In genomic region chr22:49031746-49032330, GRCh38 we compare ENCODE assay signal across 24 cellular contexts.
A peak's percentile ranks its signal among the peaks of the same experiment; 100 is the strongest.
DNase-seq lines count a peak whose midpoint lies in the region; ATAC-seq and TF ChIP-seq lines count a peak whose summit lies in the region.
"Had no signal": no experiment of that assay in that cellular context is flagged by ENCODE, and none has a peak within 500 bp of the region (broad histone marks: within the 10 kb centered on the region; RNA-seq: fewer than 3 reads in every experiment).

No MANE protein-coding gene starts in this region.

- H3K27ac ChIP-seq in neural cell (ENCODE audit: low read length) (no peak overlapping the region), spleen (no peak overlapping the region), aorta (ENCODE audit: low read depth in 1 of 2, low read length in 2 of 2) (no peak overlapping the region)
- H3K27ac ChIP-seq: A549; BLaER1 treated with 17β-estradiol and CSF1 and Interleukin-3, amounts not matched to agents 10 nM and 100 nM; GM23248 had no signal

- ATAC-seq in aorta (ENCODE audit: low FRiP score) (no peak), HG02678 (IDR thresholded peaks at IDR 0.05; ENCODE audit: unreplicated experiment) (no peak), omental fat pad (ENCODE audit: low FRiP score) (no peak)
- ATAC-seq: A549, GM12878 had no signal

- no peaks in the 10 kb centered on the region for H3F3A ChIP-seq in neural cell (ENCODE audit: insufficient read depth, low read length, poor library complexity, severe bottlenecking)

- H3K9me3 ChIP-seq in neural cell (ENCODE audit: low read length) (no peaks in the 10 kb centered on the region), spleen (peaks cover 0 to under 1% (median 0%) of the 10 kb centered on the region in 8 donors), aorta (ENCODE audit: control insufficient read depth, low read length) (no peaks in the 10 kb centered on the region)
- H3K9me3 ChIP-seq: A549; BE2C; BLaER1 treated with 17β-estradiol and CSF1 and Interleukin-3, amounts not matched to agents 10 nM and 100 nM; HAP-1 had no signal

- no peaks in the 10 kb centered on the region for H3K4me1 ChIP-seq in spleen
- no peaks in the 10 kb centered on the region for H3K4me1 ChIP-seq in aorta (ENCODE audit: control insufficient read depth in 1 of 2, insufficient read depth in 2 of 2, low read length in 2 of 2)
- H3K4me1 ChIP-seq: A549; BE2C; BLaER1 treated with 17β-estradiol and CSF1 and Interleukin-3, amounts not matched to agents 10 nM and 100 nM; HAP-1 had no signal

- no peak overlapping the region for H2AFZ ChIP-seq in neural cell (ENCODE audit: low read depth, low read length)
- H2AFZ ChIP-seq: GM23248 had no signal

- WGBS in spleen, 5 donors: 44 to 66% (median 46%) methylated on average over 6 of the region's 6 CpGs
- 60 to 61% methylated on average over 6 of the region's 6 CpGs for whole genome bisulfite sequencing in aorta, 2 donors

- no peaks in the 10 kb centered on the region for H4K20me1 ChIP-seq in neural cell (ENCODE audit: insufficient read depth)

- no peak overlapping the region for H3K9ac ChIP-seq in neural cell (ENCODE audit: low read length)
- H3K9ac ChIP-seq: BLaER1 treated with 17β-estradiol and CSF1 and Interleukin-3, amounts not matched to agents 10 nM and 100 nM; GM23248 had no signal

- H3K4me2 ChIP-seq in neural cell (ENCODE audit: low read length): no peak overlapping the region
- H3K4me2 ChIP-seq: A549; BLaER1 treated with 17β-estradiol and CSF1 and Interleukin-3, amounts not matched to agents 10 nM and 100 nM had no signal

- no peaks in the 10 kb centered on the region for H3K27me3 ChIP-seq in neural cell (ENCODE audit: insufficient read depth, low read depth, low read length)
- peaks cover 0 to 62% (median 0%) of the 10 kb centered on the region in 7 donors for H3K27me3 ChIP-seq in spleen (replicated peaks in 1 of 7)
- no peaks in the 10 kb centered on the region for H3K27me3 ChIP-seq in aorta (ENCODE audit: control insufficient read depth in 1 of 2, insufficient read depth in 2 of 2, low read length in 1 of 2)
- H3K27me3 ChIP-seq: BE2C had no signal

- peak; percentile 7 for TF ChIP-seq EP300 in neural cell (conservative IDR thresholded peaks at IDR 0.05; ENCODE audit: poor library complexity, severe bottlenecking)

- no peak for TF ChIP-seq RAD21 in neural cell (conservative IDR thresholded peaks at IDR 0.05)

- no peaks in the 10 kb centered on the region for H3K4me1 Mint-ChIP-seq in chondrocyte (ENCODE audit: low read depth)
- H3K4me1 Mint-ChIP-seq: CD14-positive monocyte; CD8-positive, alpha-beta memory T cell had no signal

- no peaks in the 10 kb centered on the region for H3K9me3 Mint-ChIP-seq in chondrocyte (ENCODE audit: low read depth)
- H3K9me3 Mint-ChIP-seq: CD4-positive, alpha-beta T cell had no signal

- H3K9me2 ChIP-seq in neural cell (ENCODE audit: insufficient read depth, low read length): no peaks in the 10 kb centered on the region

- TF ChIP-seq CTCF in chondrocyte (IDR thresholded peaks at IDR 0.05) (no peak), neural cell (IDR thresholded peaks at IDR 0.05; ENCODE audit: poor library complexity, severe bottlenecking) (no peak), spleen (IDR thresholded peaks at IDR 0.05 in 8 of 11, conservative IDR thresholded peaks at IDR 0.05 in 3 of 11) (no peak), omental fat pad (IDR thresholded peaks at IDR 0.05) (no peak)

- intact Hi-C loops in spleen (cut with DNase I; ENCODE audit: low total_unique reads): no loop called here
- intact Hi-C loops in aorta (cut with DNase I): no loop called here

- no peaks in the 10 kb centered on the region for H3K79me2 ChIP-seq in neural cell (replicated peaks; ENCODE audit: insufficient read depth, low read length)

- peaks cover 43% of the 10 kb centered on the region for H3K27me3 Mint-ChIP-seq in chondrocyte (ENCODE audit: low read depth)

- H3K27ac Mint-ChIP-seq in chondrocyte (ENCODE audit: unreplicated experiment): no peak overlapping the region
- H3K27ac Mint-ChIP-seq: CD4-positive, alpha-beta T cell; HFFc6 had no signal

- TF ChIP-seq POLR2A in spleen (IDR thresholded peaks at IDR 0.05): no peak

- H3K36me3 ChIP-seq in neural cell (ENCODE audit: insufficient read depth, low read length): no peaks in the 10 kb centered on the region
- no peaks in the 10 kb centered on the region for H3K36me3 ChIP-seq in spleen
- H3K36me3 ChIP-seq in aorta (ENCODE audit: control insufficient read depth in 1 of 2, insufficient read depth in 2 of 2, low read length in 1 of 2): no peaks in the 10 kb centered on the region
- H3K36me3 ChIP-seq: BE2C; BLaER1 treated with 17β-estradiol and CSF1 and Interleukin-3, amounts not matched to agents 10 nM and 100 nM; HAP-1 had no signal

- no peak overlapping the region for H3K4me3 ChIP-seq in neural cell (ENCODE audit: low read length)
- H3K4me3 ChIP-seq in spleen: no peak overlapping the region
- H3K4me3 ChIP-seq in aorta (ENCODE audit: low read length in 2 of 2): no peak overlapping the region
- H3K4me3 ChIP-seq: A549; BLaER1 treated with 17β-estradiol and CSF1 and Interleukin-3, amounts not matched to agents 10 nM and 100 nM; GM12878; GM23248; HAP-1 had no signal

- H3K36me3 Mint-ChIP-seq in chondrocyte (ENCODE audit: low read depth): no peaks in the 10 kb centered on the region
- H3K36me3 Mint-ChIP-seq: CD14-positive monocyte; CD8-positive, alpha-beta memory T cell had no signal

- no peak overlapping the region for H3K4me3 Mint-ChIP-seq in chondrocyte (ENCODE audit: unreplicated experiment)
- H3K4me3 Mint-ChIP-seq: CD14-positive monocyte; CD4-positive, alpha-beta T cell; CD8-positive, alpha-beta memory T cell; HFFc6 had no signal

- peak; percentile 62 for DNase-seq in chondrocyte (ENCODE audit: low spot score)
- peak; percentile 46 for DNase-seq in spleen
- DNase-seq in aorta: peak; percentile 28 to 59
- DNase-seq in omental fat pad (ENCODE audit: low spot score): no peak
- DNase-seq in central memory CD4-positive, alpha-beta T cell: no peak
- DNase-seq: 8988T; ACHN; AML-193; BE2C; CD4-positive, alpha-beta T cell; DMS 273 treated with DMSO at 0.1 percent for 48 hours; DMS79; EL; GDM1; GM23248; HFFc6 had no signal

TF ChIP-seq in neural cell, 6 proteins besides CTCF, POLR2A, EP300 and RAD21:
- TF ChIP-seq REST (IDR thresholded peaks at IDR 0.05; ENCODE audit: borderline replicate concordance) (no peak), TAF1 (IDR thresholded peaks at IDR 0.05; ENCODE audit: low read depth) (no peak), SMC3 (conservative IDR thresholded peaks at IDR 0.05; ENCODE audit: poor library complexity) (no peak), EZH2 (IDR thresholded peaks at IDR 0.05; ENCODE audit: borderline replicate concordance, insufficient read depth, low read length, poor library complexity, severe bottlenecking) (no peak), MXI1 (conservative IDR thresholded peaks at IDR 0.05; ENCODE audit: poor library complexity, severe bottlenecking) (no peak), POLR2AphosphoS5 (IDR thresholded peaks at IDR 0.05) (no peak)

Comparison
In these comparisons a context has a peak if more than half of its experiments do, and no peak if none do; other contexts are left out.
1. DNase-seq: peak in chondrocyte (single experiment), spleen (single experiment) and aorta (2 of 2); none in omental fat pad (single experiment) and central memory CD4-positive, alpha-beta T cell (single experiment).